Comparison of ENCODE assay signal across 9 cellular contexts in genomic region chr19:44689290-44690130, GRCh38. TPM values are rescaled to one million over a fixed set of nuclear protein-coding genes. Genes with fewer than 3 reads are reported as not detected.
DNase-seq lines count a peak whose midpoint lies in the region; ATAC-seq and TF ChIP-seq lines count a peak whose summit lies in the region.
"Had no signal": no experiment of that assay in that cellular context is flagged by ENCODE, and none has a peak within 500 bp of the region (broad histone marks: within the 10 kb centered on the region; RNA-seq: fewer than 3 reads in every experiment).

No MANE protein-coding gene starts in this region.

- no peaks in the 10 kb centered on the region for H3K36me3 Mint-ChIP-seq in nephron progenitor cell (ENCODE audit: low read depth)
- H3K36me3 Mint-ChIP-seq: IgD-negative memory B cell had no signal

- no peak for TF ChIP-seq POLR2A in esophagus squamous epithelium (IDR thresholded peaks at IDR 0.05)

- peaks cover 22% of the 10 kb centered on the region for H3K27me3 Mint-ChIP-seq in nephron progenitor cell (ENCODE audit: low read depth, poor library complexity)

- peaks cover 22% of the 10 kb centered on the region for H3K4me1 Mint-ChIP-seq in nephron progenitor cell

- CTCF ChIA-PET in HEK293 (lab: Yijun Ruan, JAX): interaction anchor here (0.6 to 7.9 kb wide), 46 partner anchors 11 to 1505 kb away, joined by 3 to 106 read pairs (median 4); partner anchors contain the start of genes BCAM and CEACAM19

- H3K27ac ChIP-seq in HEK293 (ENCODE audit: extremely low read depth, low read depth, low read length): no peak overlapping the region
- H3K27ac ChIP-seq in OCI-LY3 (ENCODE audit: low read length): no peak overlapping the region
- peak overlapping the region in 1 of 4 donors; percentile 33 for H3K27ac ChIP-seq in esophagus squamous epithelium

- H3K4me1 ChIP-seq in HEK293 (ENCODE audit: control insufficient read depth, insufficient read depth, low read length): 0 out of 2 replicates have a peak, but pooled peaks cover 3% of the 10 kb centered on the region
- peaks cover 38% of the 10 kb centered on the region for H3K4me1 ChIP-seq in OCI-LY3 (ENCODE audit: low read length)
- H3K4me1 ChIP-seq in esophagus squamous epithelium: peaks cover 21 to 57% (median 38%) of the 10 kb centered on the region in 3 donors

- POLR2A ChIA-PET in HEK293 (lab: Yijun Ruan, JAX): interaction anchor here (1.0 to 1.4 kb wide), 3 partner anchors 34 to 81 kb away, joined by 3 to 5 read pairs (median 5); no protein-coding TSS in a partner anchor

- H4K20me1 ChIP-seq in OCI-LY3 (ENCODE audit: insufficient read depth, low read length): peaks cover 12% of the 10 kb centered on the region

- no peaks in the 10 kb centered on the region for H3K9me3 ChIP-seq in HEK293 (ENCODE audit: control insufficient read depth, insufficient read depth, low read depth, low read length)
- no peaks in the 10 kb centered on the region for H3K9me3 ChIP-seq in OCI-LY3 (ENCODE audit: insufficient read depth, low read length)
- H3K9me3 ChIP-seq in esophagus squamous epithelium: no peaks in the 10 kb centered on the region

- no peaks in the 10 kb centered on the region for H3K9me3 Mint-ChIP-seq in nephron progenitor cell
- H3K9me3 Mint-ChIP-seq: IgD-negative memory B cell had no signal

- H3K36me3 ChIP-seq in HEK293 (ENCODE audit: control insufficient read depth in 2 of 2, insufficient read depth in 1 of 2, low read length in 2 of 2) (no peaks in the 10 kb centered on the region), OCI-LY3 (replicated peaks; ENCODE audit: low read depth, low read length) (no peaks in the 10 kb centered on the region), esophagus squamous epithelium (no peaks in the 10 kb centered on the region)

- no peaks in the 10 kb centered on the region for H3K79me2 ChIP-seq in OCI-LY3 (ENCODE audit: low read length)

- H3K4me3 ChIP-seq in HEK293 (ENCODE audit: low read depth, low read length) (no peak overlapping the region), OCI-LY3 (ENCODE audit: low read length) (no peak overlapping the region), esophagus squamous epithelium (no peak overlapping the region)

- peak; percentile 93 for TF ChIP-seq CTCF in HEK293 (tag by site-specific recombination; IDR thresholded peaks at IDR 0.05)
- peak; percentile 94 for TF ChIP-seq CTCF in OCI-LY3 (IDR thresholded peaks at IDR 0.05; ENCODE audit: low read depth, low read length)
- TF ChIP-seq CTCF in esophagus squamous epithelium (IDR thresholded peaks at IDR 0.05): peak; percentile 82 to 97 (median 88)
- TF ChIP-seq CTCF in nephron progenitor cell (IDR thresholded peaks at IDR 0.05): peak; percentile 85

- no peak overlapping the region for H3K27ac Mint-ChIP-seq in nephron progenitor cell

- no peak for ATAC-seq in HG03442 (IDR thresholded peaks at IDR 0.05; ENCODE audit: unreplicated experiment)

- intact Hi-C loops in esophagus squamous epithelium (cut with DNase I): no loop called here

- peak in 8 of 14 donors; percentile 2 to 65 (median 28) for DNase-seq in C1 segment of cervical spinal cord (lab: John Stamatoyannopoulos, UW)
- DNase-seq in activated T-cell treated with anti-CD3 and anti-CD28 coated beads for 4 hours: peak; percentile 77
- no peak for DNase-seq in esophagus squamous epithelium (lab: John Stamatoyannopoulos, UW)
- peak; percentile 94 for DNase-seq in nephron progenitor cell
- peak; percentile 74 for DNase-seq in stimulated activated naive CD4-positive, alpha-beta T cell treated with Interleukin-2 at 50 U/mL for 16 hours (lab: John Stamatoyannopoulos, UW)

- H3K27me3 ChIP-seq in OCI-LY3 (ENCODE audit: low read depth, low read length): peaks cover 58% of the 10 kb centered on the region
- H3K27me3 ChIP-seq in esophagus squamous epithelium: no peaks in the 10 kb centered on the region

- no peak overlapping the region for H3K4me3 Mint-ChIP-seq in nephron progenitor cell

- WGBS in esophagus squamous epithelium, 2 donors: 42 to 58% methylated on average over 8 to 11 of the region's 11 CpGs

- H3K9ac ChIP-seq in OCI-LY3 (ENCODE audit: low read length): no peak overlapping the region

- no peak overlapping the region for H3K4me2 ChIP-seq in OCI-LY3 (ENCODE audit: low read length)

- H2AFZ ChIP-seq in OCI-LY3 (ENCODE audit: low read depth, low read length): no peak overlapping the region

TF ChIP-seq in HEK293, 187 proteins besides CTCF, POLR2A, EP300 and RAD21 (continues in another document):
- TF ChIP-seq ZNF2 (tag by site-specific recombination; IDR thresholded peaks at IDR 0.05) (0 out of 2 replicates have a peak, but pooled peaks have one; percentile 24), ZNF843 (tag by site-specific recombination; IDR thresholded peaks at IDR 0.05) (no peak), KLF8 (tag by site-specific recombination; IDR thresholded peaks at IDR 0.05) (0 out of 2 replicates have a peak, but pooled peaks have one; percentile 12), ZBTB48 (tag by site-specific recombination; IDR thresholded peaks at IDR 0.05) (0 out of 2 replicates have a peak, but pooled peaks have one; percentile 47), ZNF311 (tag by site-specific recombination; IDR thresholded peaks at IDR 0.05; ENCODE audit: borderline replicate concordance) (no peak), SP7 (tag by site-specific recombination; IDR thresholded peaks at IDR 0.05) (peak; percentile 21), SP3 (tag by site-specific recombination; IDR thresholded peaks at IDR 0.05) (peak; percentile 34; the same call in 1 of the 2 replicates), PATZ1 (tag by site-specific recombination; IDR thresholded peaks at IDR 0.05) (peak; percentile 74), GLIS2 (tag by site-specific recombination; IDR thresholded peaks at IDR 0.05) (peak; percentile 70), TRIM28 (IDR thresholded peaks at IDR 0.05; ENCODE audit: borderline replicate concordance, low read length) (no peak), ZNF391 (tag by site-specific recombination; IDR thresholded peaks at IDR 0.05; ENCODE audit: borderline replicate concordance, low read depth) (0 out of 2 replicates have a peak, but pooled peaks have one; percentile 22), ZBTB10 (tag by site-specific recombination; IDR thresholded peaks at IDR 0.05) (peak; percentile 61)
- TF ChIP-seq, protein P1, sequence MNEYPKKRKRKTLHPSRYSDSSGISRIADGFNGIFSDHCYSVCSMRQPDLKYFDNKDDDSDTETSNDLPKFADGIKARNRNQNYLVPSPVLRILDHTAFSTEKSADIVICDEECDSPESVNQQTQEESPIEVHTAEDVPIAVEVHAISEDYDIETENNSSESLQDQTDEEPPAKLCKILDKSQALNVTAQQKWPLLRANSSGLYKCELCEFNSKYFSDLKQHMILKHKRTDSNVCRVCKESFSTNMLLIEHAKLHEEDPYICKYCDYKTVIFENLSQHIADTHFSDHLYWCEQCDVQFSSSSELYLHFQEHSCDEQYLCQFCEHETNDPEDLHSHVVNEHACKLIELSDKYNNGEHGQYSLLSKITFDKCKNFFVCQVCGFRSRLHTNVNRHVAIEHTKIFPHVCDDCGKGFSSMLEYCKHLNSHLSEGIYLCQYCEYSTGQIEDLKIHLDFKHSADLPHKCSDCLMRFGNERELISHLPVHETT (tag by site-specific recombination; IDR thresholded peaks at IDR 0.05): 0 out of 2 replicates have a peak, but pooled peaks have one; percentile 14
- TF ChIP-seq, protein P2, sequence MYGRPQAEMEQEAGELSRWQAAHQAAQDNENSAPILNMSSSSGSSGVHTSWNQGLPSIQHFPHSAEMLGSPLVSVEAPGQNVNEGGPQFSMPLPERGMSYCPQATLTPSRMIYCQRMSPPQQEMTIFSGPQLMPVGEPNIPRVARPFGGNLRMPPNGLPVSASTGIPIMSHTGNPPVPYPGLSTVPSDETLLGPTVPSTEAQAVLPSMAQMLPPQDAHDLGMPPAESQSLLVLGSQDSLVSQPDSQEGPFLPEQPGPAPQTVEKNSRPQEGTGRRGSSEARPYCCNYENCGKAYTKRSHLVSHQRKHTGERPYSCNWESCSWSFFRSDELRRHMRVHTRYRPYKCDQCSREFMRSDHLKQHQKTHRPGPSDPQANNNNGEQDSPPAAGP (tag by site-specific recombination; IDR thresholded peaks at IDR 0.05): 0 out of 2 replicates have a peak, but pooled peaks have one; percentile 34

RNA-seq across cellular contexts. Expression of gene CEACAM16, which starts 9.4 kb away (rescaled TPM):
- total RNA-seq in esophagus squamous epithelium: not detected

RNA-seq across cellular contexts. Expression of gene CEACAM19, which starts 18.2 kb away (rescaled TPM):
- 1 to 10 TPM; 2.3 to 7.6 (median 4.6) TPM for total RNA-seq in esophagus squamous epithelium

RNA-seq across cellular contexts. Expression of gene PVR, which starts 45.8 kb away (rescaled TPM):
- 10 to 100 TPM; 13.2 to 21.9 (median 20.9) TPM for total RNA-seq in esophagus squamous epithelium

RNA-seq across cellular contexts. Expression of gene BCL3, which starts 59.0 kb away (rescaled TPM):
- total RNA-seq in esophagus squamous epithelium: 10 to 100 TPM; 26.6 to 88.9 (median 51.4) TPM
